In genomic region chr9:7405924-7406604, GRCh38 we compare ENCODE assay signal across 17 cellular contexts.
DNase-seq lines count a peak whose midpoint lies in the region; ATAC-seq and TF ChIP-seq lines count a peak whose summit lies in the region.
"Had no signal": no experiment of that assay in that cellular context is flagged by ENCODE, and none has a peak within 500 bp of the region (broad histone marks: within the 10 kb centered on the region; RNA-seq: fewer than 3 reads in every experiment).

No MANE protein-coding gene starts in this region.

- no peaks in the 10 kb centered on the region for H3K36me3 ChIP-seq in transverse colon
- H3K36me3 ChIP-seq: BE2C had no signal

- H3K4me1 ChIP-seq in transverse colon = no peaks in the 10 kb centered on the region
- H3K4me1 ChIP-seq: BE2C had no signal

- TF ChIP-seq EP300 in transverse colon (IDR thresholded peaks at IDR 0.05; ENCODE audit: low read depth) = no peak

- DNase-seq in MV-4-11 (lab: John Stamatoyannopoulos, UW) = peak; percentile 67
- DNase-seq in stimulated activated CD4-positive, alpha-beta T cell treated with anti-CD3 and anti-CD28 coated beads, Interleukin-4, amount 100 ng/mL, for 24 hours = no peak
- no peak for DNase-seq in ACHN
- no peak for DNase-seq in transverse colon
- DNase-seq in nephron progenitor cell = no peak
- DNase-seq: activated gamma-delta T cell, cerebellar nuclear complex, H7, KG1, kidney, RPMI8226 had no signal

- H3K27me3 ChIP-seq in transverse colon = no peaks in the 10 kb centered on the region
- H3K27me3 ChIP-seq: BE2C had no signal

- peaks cover 13% of the 10 kb centered on the region for H3K36me3 Mint-ChIP-seq in nephron progenitor cell (ENCODE audit: low read depth)
- H3K36me3 Mint-ChIP-seq: natural killer cell treated with Interleukin-12 subunit alpha and Interleukin-12 subunit beta and Interleukin-15 and Interleukin-18, amount 100 ng/mL, for 72 hours; stimulated activated effector memory CD8-positive, alpha-beta T cell treated with anti-CD3 and anti-CD28 coated beads, Interleukin-12 subunit alpha, Interleukin-12 subunit beta, amount 100 ng/mL, for 72 hours had no signal

- H3K27ac ChIP-seq in transverse colon = no peak overlapping the region

- TF ChIP-seq CTCF in transverse colon (IDR thresholded peaks at IDR 0.05) (no peak), nephron progenitor cell (IDR thresholded peaks at IDR 0.05) (no peak)

- H3K9me3 Mint-ChIP-seq in nephron progenitor cell = peaks cover 32% of the 10 kb centered on the region
- H3K9me3 Mint-ChIP-seq: natural killer cell treated with Interleukin-12 subunit alpha and Interleukin-12 subunit beta and Interleukin-15 and Interleukin-18, amount 100 ng/mL, for 72 hours; stimulated activated effector memory CD8-positive, alpha-beta T cell treated with anti-CD3 and anti-CD28 coated beads, Interleukin-12 subunit alpha, Interleukin-12 subunit beta, amount 100 ng/mL, for 72 hours had no signal

- intact Hi-C loops in transverse colon (cut with DNase I; ENCODE audit: low total_unique reads) = no loop called here

- H3K9me3 ChIP-seq in transverse colon = no peaks in the 10 kb centered on the region
- H3K9me3 ChIP-seq: BE2C had no signal

- 78 to 97% methylated on average over 4 of the region's 4 CpGs for WGBS in transverse colon (ENCODE audit: low coverage in 1 of 2), 2 donors

- no peak overlapping the region for H3K4me3 Mint-ChIP-seq in nephron progenitor cell
- H3K4me3 Mint-ChIP-seq: natural killer cell treated with Interleukin-12 subunit alpha and Interleukin-12 subunit beta and Interleukin-15 and Interleukin-18, amount 100 ng/mL, for 72 hours; stimulated activated effector memory CD8-positive, alpha-beta T cell treated with anti-CD3 and anti-CD28 coated beads, Interleukin-12 subunit alpha, Interleukin-12 subunit beta, amount 100 ng/mL, for 72 hours had no signal

- H3K27me3 Mint-ChIP-seq in nephron progenitor cell (ENCODE audit: low read depth, poor library complexity) = peaks cover 3% of the 10 kb centered on the region

- ATAC-seq in GM18505 (IDR thresholded peaks at IDR 0.05; ENCODE audit: unreplicated experiment) (peak; percentile 88), GM19467 (IDR thresholded peaks at IDR 0.05; ENCODE audit: unreplicated experiment) (peak; percentile 64), HG02885 (IDR thresholded peaks at IDR 0.05; ENCODE audit: poor library complexity, unreplicated experiment) (peak; percentile 83)
- ATAC-seq: natural killer cell treated with Interleukin-12 subunit alpha and Interleukin-12 subunit beta and Interleukin-15 and Interleukin-18, amount 100 ng/mL, for 72 hours; stimulated activated effector memory CD8-positive, alpha-beta T cell treated with anti-CD3 and anti-CD28 coated beads, Interleukin-12 subunit alpha, Interleukin-12 subunit beta, amount 100 ng/mL, for 72 hours had no signal

- H3K4me1 Mint-ChIP-seq in nephron progenitor cell = peaks cover 35% of the 10 kb centered on the region
- H3K4me1 Mint-ChIP-seq: stimulated activated effector memory CD8-positive, alpha-beta T cell treated with anti-CD3 and anti-CD28 coated beads, Interleukin-12 subunit alpha, Interleukin-12 subunit beta, amount 100 ng/mL, for 72 hours had no signal

- no peak for TF ChIP-seq POLR2A in GM18505 (IDR thresholded peaks at IDR 0.05; ENCODE audit: borderline replicate concordance, extremely low read depth, insufficient read depth, insufficient read length)
- TF ChIP-seq POLR2A in transverse colon (IDR thresholded peaks at IDR 0.05) = no peak

- H3K4me3 ChIP-seq in transverse colon = no peak overlapping the region

- H3K27ac Mint-ChIP-seq in nephron progenitor cell = no peak overlapping the region
- H3K27ac Mint-ChIP-seq: natural killer cell treated with Interleukin-12 subunit alpha and Interleukin-12 subunit beta and Interleukin-15 and Interleukin-18, amount 100 ng/mL, for 72 hours; stimulated activated effector memory CD8-positive, alpha-beta T cell treated with anti-CD3 and anti-CD28 coated beads, Interleukin-12 subunit alpha, Interleukin-12 subunit beta, amount 100 ng/mL, for 72 hours had no signal

- in situ Hi-C loops in ACHN (cut with HindIII; ENCODE audit: low pct_ligation_motif_present, low pct_unique_long_range_greater_than_20kb, low sequenced_read_pairs) = no loop called here
- in situ Hi-C loops in transverse colon (cut with MboI; ENCODE audit: low pct_ligation_motif_present in 1 of 4, low pct_unique_long_range_greater_than_20kb in 1 of 4, low sequenced_read_pairs in 3 of 4) = loop anchor here in 2 of 4 donors (10.0 kb wide), 1 partner anchor 129 kb away; no protein-coding TSS in a partner anchor
